ENCODE assay signal across 15 cellular contexts in the genomic region with DNA sequence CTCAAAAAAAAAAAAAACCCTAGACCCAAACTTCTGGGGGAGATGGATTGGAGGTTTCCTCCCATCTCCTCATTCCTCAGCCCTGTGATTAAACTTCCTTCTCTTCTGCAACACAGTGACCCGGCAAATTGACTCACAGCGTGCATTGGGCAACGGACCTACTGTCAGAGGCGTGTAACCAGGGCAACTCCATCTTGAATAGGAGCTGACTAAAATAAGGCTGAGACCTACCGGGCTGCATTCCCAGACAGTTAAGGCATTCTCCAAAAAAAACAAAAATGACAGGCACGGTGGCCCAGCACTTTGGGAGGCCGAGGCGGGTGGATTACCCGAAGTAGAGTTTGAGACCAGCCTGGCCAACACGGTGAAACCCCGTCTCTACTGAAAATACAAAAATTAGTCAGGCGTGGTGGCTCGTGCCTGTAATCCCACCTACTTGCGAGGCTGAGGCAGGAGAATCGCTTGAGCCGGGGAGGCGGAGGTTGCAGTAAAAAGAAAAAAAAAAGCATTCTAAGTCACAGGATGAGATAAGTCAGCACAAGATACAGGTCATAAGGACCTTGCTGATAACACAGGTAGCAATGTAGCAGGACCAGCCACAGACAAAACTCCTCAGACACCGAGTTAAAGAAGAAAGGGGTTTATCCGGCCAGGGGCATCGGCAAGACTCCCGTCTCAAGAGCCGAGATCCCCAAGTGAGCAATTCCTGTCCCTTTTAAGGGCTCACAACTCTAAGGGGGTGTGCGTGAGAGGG. TPM values are rescaled to one million over a fixed set of nuclear protein-coding genes. Genes with fewer than 3 reads are reported as not detected.
DNase-seq lines count a peak whose midpoint lies in the region; ATAC-seq, FAIRE-seq and TF ChIP-seq lines count a peak whose summit lies in the region.
"Had no signal": no experiment of that assay in that cellular context is flagged by ENCODE, and none has a peak within 500 bp of the region (broad histone marks: within the 10 kb centered on the region; RNA-seq: fewer than 3 reads in every experiment).

No MANE protein-coding gene starts in this region.

- H3K9me3 ChIP-seq in right atrium auricular region (no peaks in the 10 kb centered on the region), SU-DHL-6 (ENCODE audit: insufficient read depth, low read length) (no peaks in the 10 kb centered on the region), mesenchymal stem cell (ENCODE audit: control insufficient read depth, low read length) (no peaks in the 10 kb centered on the region)
- H3K9me3 ChIP-seq: colonic mucosa, sigmoid colon, vagina had no signal

- no peak overlapping the region for H3K4ac ChIP-seq in mesenchymal stem cell (ENCODE audit: low read depth in 1 of 2, low read length in 2 of 2)

- H3K27me3 ChIP-seq in right atrium auricular region (no peaks in the 10 kb centered on the region), SU-DHL-6 (ENCODE audit: low read length) (no peaks in the 10 kb centered on the region), mesenchymal stem cell (ENCODE audit: control insufficient read depth in 1 of 2, insufficient read depth in 1 of 2, low read length in 2 of 2) (no peaks in the 10 kb centered on the region)
- H3K27me3 ChIP-seq: colonic mucosa, sigmoid colon, vagina had no signal

- H3K4me1 ChIP-seq in right atrium auricular region (no peaks in the 10 kb centered on the region), mesenchymal stem cell (ENCODE audit: control insufficient read depth, insufficient read depth, low read depth, low read length) (no peaks in the 10 kb centered on the region)
- H3K4me1 ChIP-seq: colonic mucosa, sigmoid colon, vagina had no signal

- no peak overlapping the region for H3K14ac ChIP-seq in mesenchymal stem cell (ENCODE audit: low read length in 2 of 2)

- H3K79me1 ChIP-seq in mesenchymal stem cell (replicated peaks; ENCODE audit: low read length, poor library complexity, severe bottlenecking) = no peaks in the 10 kb centered on the region

- no peak overlapping the region for H2BK5ac ChIP-seq in mesenchymal stem cell (ENCODE audit: low read depth, low read length, poor library complexity, severe bottlenecking)

- no peak overlapping the region for H3K18ac ChIP-seq in mesenchymal stem cell (ENCODE audit: low read depth in 1 of 2, low read length in 2 of 2)

- intact Hi-C loops in left cardiac atrium (cut with DNase I) = no loop called here

- no peak overlapping the region for H2BK15ac ChIP-seq in mesenchymal stem cell (ENCODE audit: low read depth, poor library complexity, severe bottlenecking)

- no peaks in the 10 kb centered on the region for H3K79me2 ChIP-seq in SU-DHL-6 (ENCODE audit: insufficient read depth, low read length)

- no peaks in the 10 kb centered on the region for H4K20me1 ChIP-seq in SU-DHL-6 (ENCODE audit: low read depth, low read length)

- no peak overlapping the region for H3K23ac ChIP-seq in mesenchymal stem cell (ENCODE audit: low read length in 2 of 2)

- no peak overlapping the region for H4K91ac ChIP-seq in mesenchymal stem cell (ENCODE audit: low read length)

- no peak overlapping the region for H3K4me2 ChIP-seq in SU-DHL-6 (ENCODE audit: low read depth, low read length, poor library complexity, severe bottlenecking)
- no peak overlapping the region for H3K4me2 ChIP-seq in mesenchymal stem cell (ENCODE audit: low read length, poor library complexity, severe bottlenecking)

- no peak overlapping the region for H2AK5ac ChIP-seq in mesenchymal stem cell (ENCODE audit: low read length, severe bottlenecking)

- no peak overlapping the region for H3K4me3 ChIP-seq in right atrium auricular region
- H3K4me3 ChIP-seq in SU-DHL-6 (ENCODE audit: insufficient read depth, low read length, poor library complexity, severe bottlenecking) = no peak overlapping the region
- no peak overlapping the region for H3K4me3 ChIP-seq in mesenchymal stem cell (ENCODE audit: insufficient read depth in 1 of 2, low read depth in 1 of 2, low read length in 2 of 2)
- H3K4me3 ChIP-seq: colonic mucosa, sigmoid colon, vagina had no signal

- H3K9ac ChIP-seq in SU-DHL-6 (ENCODE audit: low read length) (no peak overlapping the region), mesenchymal stem cell (ENCODE audit: low read length) (no peak overlapping the region)

- no peaks in the 10 kb centered on the region for H3K36me3 ChIP-seq in right atrium auricular region
- no peaks in the 10 kb centered on the region for H3K36me3 ChIP-seq in SU-DHL-6 (ENCODE audit: low read length)
- H3K36me3 ChIP-seq in mesenchymal stem cell (ENCODE audit: control insufficient read depth in 1 of 2, insufficient read depth in 2 of 2, low read depth in 1 of 2, low read length in 2 of 2) = no peaks in the 10 kb centered on the region
- H3K36me3 ChIP-seq: colonic mucosa, sigmoid colon, vagina had no signal

- H3K27ac ChIP-seq in right atrium auricular region (no peak overlapping the region), SU-DHL-6 (ENCODE audit: low read depth, low read length) (peak overlapping the region; percentile 97), mesenchymal stem cell (ENCODE audit: low read length, poor library complexity, severe bottlenecking) (no peak overlapping the region)
- H3K27ac ChIP-seq: colonic mucosa, sigmoid colon, vagina had no signal

- TF ChIP-seq CTCF in right atrium auricular region (IDR thresholded peaks at IDR 0.05) (no peak), SU-DHL-6 (IDR thresholded peaks at IDR 0.05; ENCODE audit: insufficient read depth, low read length, poor library complexity, severe bottlenecking) (no peak)

- no peak for ATAC-seq in left cardiac atrium
- ATAC-seq: activated T-helper 17 cell treated with anti-CD3 and anti-CD28 coated beads, Interleukin-2, amount 50 U/mL, for 72 hours had no signal

- no peak overlapping the region for H2BK12ac ChIP-seq in mesenchymal stem cell (ENCODE audit: low read length in 2 of 2)

- no peak overlapping the region for H4K8ac ChIP-seq in mesenchymal stem cell (ENCODE audit: low read length)

- peak; percentile 26 for DNase-seq in left cardiac atrium
- DNase-seq in right atrium auricular region (ENCODE audit: low spot score) = no peak
- DNase-seq in globus pallidus (ENCODE audit: low spot score) = peak; percentile 3
- DNase-seq in urothelium cell line (ENCODE audit: low spot score) = peak; percentile 52
- no peak for DNase-seq in central memory CD4-positive, alpha-beta T cell
- DNase-seq in mesenchymal stem cell = no peak
- DNase-seq in dermis blood vessel endothelial cell = no peak
- DNase-seq: colonic mucosa, NCI-H1105 treated with DMSO at 0.1 percent for 48 hours, sigmoid colon had no signal

- peak; percentile 9 for FAIRE-seq in urothelium cell line (lab: Jason Lieb, UNC)
- FAIRE-seq: G401.6, H1 had no signal

- H3F3A ChIP-seq in SU-DHL-6 (ENCODE audit: insufficient read depth) = peaks cover 42% of the 10 kb centered on the region

- H2AFZ ChIP-seq in SU-DHL-6 (ENCODE audit: low read depth, low read length, severe bottlenecking) (peak overlapping the region; percentile 51), mesenchymal stem cell (ENCODE audit: low read depth, low read length) (no peak overlapping the region)

- no peak overlapping the region for H2BK120ac ChIP-seq in mesenchymal stem cell (ENCODE audit: low read depth, low read length)

- H3K9me2 ChIP-seq in SU-DHL-6 (replicated peaks; ENCODE audit: insufficient read depth, low read length) = no peaks in the 10 kb centered on the region

- WGBS in mesenchymal stem cell = 89% methylated on average over 23 of the region's 23 CpGs

RNA-seq across cellular contexts. Expression of a gene that starts 5.4 kb away (rescaled TPM):
- not detected for total RNA-seq in left cardiac atrium
- not detected for total RNA-seq in right atrium auricular region
- polyA plus RNA-seq in mesenchymal stem cell (2013, experiment 1 of 2) = not detected
- not detected for polyA plus RNA-seq in mesenchymal stem cell (2013, experiment 2 of 2)
- under 0.01 TPM in 1 of 2 replicates, not detected in the other for total RNA-seq in dermis blood vessel endothelial cell
- total RNA-seq: activated T-helper 17 cell treated with anti-CD3 and anti-CD28 coated beads, Interleukin-2, amount 50 U/mL, for 72 hours; colonic mucosa; sigmoid colon; vagina had no signal

RNA-seq across cellular contexts. Expression of a gene that starts 13.4 kb away (rescaled TPM):
- total RNA-seq in left cardiac atrium (under 1 TPM in 1 of 2 donors, not detected in 1; 0.88 TPM), right atrium auricular region (under 1 TPM; 0.20 to 0.26 TPM), dermis blood vessel endothelial cell (7.3 and 9.9 TPM in 2 replicates)
- polyA plus RNA-seq in mesenchymal stem cell (2013, experiment 1 of 2) = not detected
- not detected for polyA plus RNA-seq in mesenchymal stem cell (2013, experiment 2 of 2)

RNA-seq across cellular contexts. Expression of a gene that starts 46.8 kb away (rescaled TPM):
- total RNA-seq in left cardiac atrium = not detected
- not detected for total RNA-seq in right atrium auricular region
- polyA plus RNA-seq in mesenchymal stem cell (2013, experiment 1 of 2) = not detected
- not detected for polyA plus RNA-seq in mesenchymal stem cell (2013, experiment 2 of 2)
- not detected in 2 replicates for total RNA-seq in dermis blood vessel endothelial cell
- total RNA-seq: activated T-helper 17 cell treated with anti-CD3 and anti-CD28 coated beads, Interleukin-2, amount 50 U/mL, for 72 hours; colonic mucosa; sigmoid colon had no signal

Comparison
In these comparisons a context has a peak if more than half of its experiments do, and no peak if none do; other contexts are left out.
1. DNase-seq: peak in left cardiac atrium (single experiment), globus pallidus (single experiment) and urothelium cell line (single experiment); none in right atrium auricular region (single experiment), central memory CD4-positive, alpha-beta T cell (single experiment), mesenchymal stem cell (single experiment) and dermis blood vessel endothelial cell (single experiment).